Comparison of ENCODE assay signal across 8 cellular contexts in the genomic region with DNA sequence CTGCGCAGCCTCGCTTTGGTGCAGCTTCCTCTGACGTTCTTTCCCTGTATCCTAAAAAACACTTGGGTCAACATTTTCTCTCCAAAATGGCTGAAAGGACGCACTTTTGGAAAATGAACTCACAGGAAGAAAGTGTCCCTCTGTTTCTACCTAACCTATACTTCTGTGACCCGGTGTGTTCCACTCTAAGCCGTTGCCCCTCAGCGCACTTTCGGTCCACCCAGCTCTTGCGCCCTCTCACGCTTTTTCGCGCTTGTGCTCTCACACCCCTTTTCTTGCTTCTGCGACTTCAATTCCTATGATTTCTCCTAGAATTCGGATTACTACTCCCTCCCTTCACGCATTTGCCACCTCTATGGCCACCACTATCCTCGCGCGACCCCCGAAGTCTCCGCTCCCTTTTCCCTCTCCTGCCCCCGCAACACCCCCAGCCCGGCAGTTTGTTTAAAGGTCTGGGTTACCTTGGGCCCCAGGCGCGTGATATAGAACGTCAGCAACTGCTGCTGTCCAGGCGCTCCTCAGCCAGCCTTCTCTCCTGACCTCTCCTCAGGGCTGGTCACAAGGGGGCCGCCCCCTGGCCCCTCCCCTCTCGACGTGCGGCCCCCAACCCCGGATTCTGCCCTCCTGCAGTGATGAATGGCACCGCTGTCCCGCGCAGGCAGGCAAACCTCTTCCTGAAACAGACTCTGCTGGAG. TPM values are rescaled to one million over a fixed set of nuclear protein-coding genes. Genes with fewer than 3 reads are reported as not detected.
DNase-seq lines count a peak whose midpoint lies in the region; TF ChIP-seq lines count a peak whose summit lies in the region.

USP51 (minus strand) TSS at position 534 of the 695 bp plus-strand sequence. CDS start 909 bp downstream, outside the sequence.

- H2AK5ac ChIP-seq in mesendoderm (ENCODE audit: low read length), result no peak within 1 kb of the TSS

- peak within 1 kb of the TSS; percentile 90 for H3K4me3 Mint-ChIP-seq in endodermal cell

- H3K27ac ChIP-seq in HUES48 (ENCODE audit: low read depth, low read length) (peak within 1 kb of the TSS; percentile 89), endodermal cell (ENCODE audit: low read depth, low read length) (peak within 1 kb of the TSS; percentile 76), mesendoderm (ENCODE audit: low read depth, low read length) (peak within 1 kb of the TSS; percentile 87)

- no peak within 1 kb of the TSS for H4K5ac ChIP-seq in mesendoderm (ENCODE audit: low read length)

- no peak within 1 kb of the TSS for H3K4ac ChIP-seq in mesendoderm (ENCODE audit: low read depth, low read length)

- peaks cover 39% of the 10 kb centered on the region for H3K9me3 ChIP-seq in HUES48 (ENCODE audit: control insufficient read depth, insufficient read depth, low read length)
- H3K9me3 ChIP-seq in endodermal cell (ENCODE audit: control insufficient read depth, low read length), result no peaks in the 10 kb centered on the region

- H3K27ac Mint-ChIP-seq in endodermal cell, result peak within 1 kb of the TSS; percentile 99

- peaks cover 17% of the 10 kb centered on the region for H3K36me3 Mint-ChIP-seq in endodermal cell (ENCODE audit: low read depth)

- no peaks in the 10 kb centered on the region for H3K36me3 ChIP-seq in HUES48 (ENCODE audit: control insufficient read depth, insufficient read depth, low read length)
- H3K36me3 ChIP-seq in endodermal cell (ENCODE audit: control insufficient read depth, insufficient read depth, low read length), result peaks cover 10% of the 10 kb centered on the region
- no peaks in the 10 kb centered on the region for H3K36me3 ChIP-seq in mesendoderm (ENCODE audit: control insufficient read depth, insufficient read depth, low read length)

- H3K4me2 ChIP-seq in mesendoderm (ENCODE audit: low read length), result peak within 1 kb of the TSS; percentile 54

- WGBS in endodermal cell (ENCODE audit: insufficient coverage in 1 of 2, insufficient read length in 1 of 2), 2 experiments, result 0% methylated on average over 3 to 34 of the region's 34 CpGs
- no CpG with 5 or more reads among the region's 34 CpGs for WGBS in mesendoderm (ENCODE audit: extremely low coverage, insufficient coverage, low lambda C conversion rate)

- H3K27me3 ChIP-seq in HUES48 (ENCODE audit: control insufficient read depth, insufficient read depth, low read length) (no peaks in the 10 kb centered on the region), endodermal cell (ENCODE audit: control insufficient read depth, insufficient read depth, low read length, poor library complexity, severe bottlenecking) (no peaks in the 10 kb centered on the region), mesendoderm (ENCODE audit: insufficient read depth, low read length, poor library complexity) (no peaks in the 10 kb centered on the region)

- H3K9ac ChIP-seq in HUES48 (ENCODE audit: low read depth, low read length), result peak within 1 kb of the TSS; percentile 78
- H3K9ac ChIP-seq in endodermal cell (ENCODE audit: extremely low read depth, low read length, poor library complexity, severe bottlenecking), result peak within 1 kb of the TSS; percentile 71
- peak within 1 kb of the TSS; percentile 75 for H3K9ac ChIP-seq in mesendoderm (ENCODE audit: low read length)

- TF ChIP-seq CTCF in GM20000 (IDR thresholded peaks at IDR 0.05; ENCODE audit: extremely low read depth, missing control alignments) (no peak), endodermal cell (conservative IDR thresholded peaks at IDR 0.05) (no peak)

- no peak within 1 kb of the TSS for H4K8ac ChIP-seq in mesendoderm (ENCODE audit: low read depth, low read length)

- no peaks in the 10 kb centered on the region for H3K79me2 ChIP-seq in mesendoderm (ENCODE audit: control insufficient read depth, insufficient read depth, low read length)

- H3K27me3 Mint-ChIP-seq in endodermal cell (ENCODE audit: insufficient read depth), result no peaks in the 10 kb centered on the region

- no peaks in the 10 kb centered on the region for H3K4me1 ChIP-seq in HUES48 (ENCODE audit: control insufficient read depth, insufficient read depth, low read length)
- no peaks in the 10 kb centered on the region for H3K4me1 ChIP-seq in endodermal cell (ENCODE audit: control insufficient read depth, insufficient read depth, low read length)
- no peaks in the 10 kb centered on the region for H3K4me1 ChIP-seq in mesendoderm (ENCODE audit: control insufficient read depth, low read depth, low read length)

- no peak within 1 kb of the TSS for H2BK15ac ChIP-seq in mesendoderm (replicated peaks; ENCODE audit: low read depth)

- peak within 1 kb of the TSS; percentile 28 for H2BK120ac ChIP-seq in mesendoderm (ENCODE audit: low read depth, low read length)

- DNase-seq in EH (ENCODE audit: low read depth) (peak; percentile 14), GM20000 (ENCODE audit: low spot score) (peak; percentile 27), endodermal cell (peak; percentile 86), mesendoderm (peak; percentile 83), superior temporal gyrus (ENCODE audit: extremely low spot score) (peak; percentile 83), SK-N-DZ (ENCODE audit: low spot score) (no peak)
- peak; percentile 34 for DNase-seq in activated CD4-positive, CD25-positive, alpha-beta regulatory T cell treated with anti-CD3 and anti-CD28 coated beads, Interleukin-2, amount 50 U/mL, for 72 hours

- H3K18ac ChIP-seq in mesendoderm (ENCODE audit: low read length), result peak within 1 kb of the TSS; percentile 70

- no peak within 1 kb of the TSS for H3K23ac ChIP-seq in mesendoderm (ENCODE audit: low read length)

- H3K56ac ChIP-seq in mesendoderm (ENCODE audit: low read length), result peak within 1 kb of the TSS; percentile 92

- H3K4me1 Mint-ChIP-seq in endodermal cell, result no peaks in the 10 kb centered on the region

- H3K4me3 ChIP-seq in HUES48 (ENCODE audit: low read depth, low read length) (peak within 1 kb of the TSS; percentile 83), endodermal cell (ENCODE audit: low read length) (peak within 1 kb of the TSS; percentile 86), mesendoderm (ENCODE audit: low read length) (peak within 1 kb of the TSS; percentile 66)

- H3K79me1 ChIP-seq in mesendoderm (ENCODE audit: low read length), result no peaks in the 10 kb centered on the region

- no peak within 1 kb of the TSS for H2BK5ac ChIP-seq in mesendoderm (ENCODE audit: low read length)

- H3K9me3 Mint-ChIP-seq in endodermal cell, result peaks cover 53% of the 10 kb centered on the region

RNA-seq across cellular contexts. Expression of gene USP51, which starts in this region (rescaled TPM):
- total RNA-seq in endodermal cell, result 10 to 100 TPM; 15.6 to 18.0 TPM
- polyA plus RNA-seq in endodermal cell (2013, experiment 1 of 2), result 6.9 TPM
- 5.3 TPM for polyA plus RNA-seq in endodermal cell (2013, experiment 2 of 2)
- 4.7 TPM for polyA plus RNA-seq in mesendoderm (2013, experiment 1 of 2)
- polyA plus RNA-seq in mesendoderm (2013, experiment 2 of 2), result 4.7 TPM
- 0.01 TPM in 1 of 2 replicates, not detected in the other for polyA plus RNA-seq in SK-N-DZ (2014; cell fraction: cytosol; rRNA removed)
- polyA plus RNA-seq in SK-N-DZ (2014; cell fraction: nucleus; rRNA removed), result 0.12 and 0.64 TPM in 2 replicates
